Comparison of ENCODE assay signal across 14 cellular contexts in genomic region chr6:37965964-37966676, GRCh38.
A peak's percentile ranks its signal among the peaks of the same experiment; 100 is the strongest.
DNase-seq lines count a peak whose midpoint lies in the region; ATAC-seq, FAIRE-seq and TF ChIP-seq lines count a peak whose summit lies in the region.
"Had no signal": no experiment of that assay in that cellular context is flagged by ENCODE, and none has a peak within 500 bp of the region (broad histone marks: within the 10 kb centered on the region; RNA-seq: fewer than 3 reads in every experiment).

No MANE protein-coding gene starts in this region.

- peaks cover 93% of the 10 kb centered on the region for H4K20me1 ChIP-seq in astrocyte (ENCODE audit: insufficient read depth, low read length)

- 89% methylated on average over 3 of the region's 3 CpGs for WGBS in esophagus muscularis mucosa

- H3K27me3 ChIP-seq in astrocyte (ENCODE audit: insufficient read depth, low read length) (no peaks in the 10 kb centered on the region), esophagus muscularis mucosa (no peaks in the 10 kb centered on the region)
- H3K27me3 ChIP-seq: cardiac muscle cell, hepatocyte, vagina had no signal

- no peak overlapping the region for H3K4me3 ChIP-seq in astrocyte (ENCODE audit: insufficient read depth, low read depth, low read length)
- no peak overlapping the region for H3K4me3 ChIP-seq in esophagus muscularis mucosa
- H3K4me3 ChIP-seq in kidney (ENCODE audit: low read length in 2 of 2) = no peak overlapping the region
- H3K4me3 ChIP-seq: cardiac muscle cell, hepatocyte, vagina had no signal

- H3K9me3 Mint-ChIP-seq in astrocyte (ENCODE audit: unreplicated experiment) = peaks cover 11% of the 10 kb centered on the region

- H3K4me3 Mint-ChIP-seq in astrocyte (ENCODE audit: unreplicated experiment) = peak overlapping the region; percentile 74
- H3K4me3 Mint-ChIP-seq: neural crest cell had no signal

- intact Hi-C loops in esophagus muscularis mucosa (cut with DNase I) = no loop called here
- intact Hi-C loops in kidney (cut with DNase I) = no loop called here

- in situ Hi-C loops in G401 (cut with HindIII; ENCODE audit: low sequenced_read_pairs) = no loop called here

- H3K79me2 ChIP-seq in astrocyte (ENCODE audit: insufficient read depth, low read length) = peaks cover 73% of the 10 kb centered on the region

- TF ChIP-seq CTCF in astrocyte (IDR thresholded peaks at IDR 0.05; ENCODE audit: insufficient read depth, low read depth, low read length) = no peak
- TF ChIP-seq CTCF in esophagus muscularis mucosa (IDR thresholded peaks at IDR 0.05) = no peak
- no peak for TF ChIP-seq CTCF in kidney (IDR thresholded peaks at IDR 0.05; ENCODE audit: borderline replicate concordance, extremely low read depth, insufficient read depth)

- TF ChIP-seq POLR2A in esophagus muscularis mucosa (IDR thresholded peaks at IDR 0.05; ENCODE audit: low read depth) = no peak

- peaks cover 37% of the 10 kb centered on the region for H3K36me3 Mint-ChIP-seq in astrocyte (ENCODE audit: low read depth, unreplicated experiment)

- peaks cover 33% of the 10 kb centered on the region for H3K4me1 Mint-ChIP-seq in astrocyte (ENCODE audit: low read depth, unreplicated experiment)

- H3K36me3 ChIP-seq in astrocyte (ENCODE audit: insufficient read depth, low read length) = no peaks in the 10 kb centered on the region
- no peaks in the 10 kb centered on the region for H3K36me3 ChIP-seq in esophagus muscularis mucosa
- no peaks in the 10 kb centered on the region for H3K36me3 ChIP-seq in kidney (ENCODE audit: control insufficient read depth in 1 of 2, insufficient read depth in 2 of 2, low read length in 2 of 2)
- H3K36me3 ChIP-seq: cardiac muscle cell, vagina had no signal

- peaks cover 5% of the 10 kb centered on the region for H3K4me1 ChIP-seq in astrocyte (ENCODE audit: insufficient read depth, low read length)
- H3K4me1 ChIP-seq in esophagus muscularis mucosa = peaks cover 0 to 36% (median 18%) of the 10 kb centered on the region in 4 donors
- H3K4me1 ChIP-seq in kidney (ENCODE audit: control insufficient read depth in 1 of 2, insufficient read depth in 1 of 2, low read depth in 1 of 2, low read length in 2 of 2) = no peaks in the 10 kb centered on the region

- FAIRE-seq in astrocyte (lab: Jason Lieb, UNC) = peak; percentile 91
- no peak for FAIRE-seq in kidney (lab: Jason Lieb, UNC)

- H3K27ac ChIP-seq in astrocyte (ENCODE audit: low read depth, low read length) (peak overlapping the region; percentile 30), esophagus muscularis mucosa (replicated peaks in 1 of 4) (no peak overlapping the region), kidney (ENCODE audit: low read depth in 2 of 2, low read length in 2 of 2) (no peak overlapping the region)
- H3K27ac ChIP-seq: cardiac muscle cell, hepatocyte, vagina had no signal

- peak overlapping the region; percentile 41 for H3K27ac Mint-ChIP-seq in astrocyte (ENCODE audit: unreplicated experiment)

- no peak for DNase-seq in activated CD4-positive, CD25-positive, alpha-beta regulatory T cell treated with anti-CD3 and anti-CD28 coated beads, Interleukin-2, amount 50 U/mL, for 72 hours
- DNase-seq in astrocyte (ENCODE audit: low read depth) (peak; percentile 93), renal cortical epithelial cell (ENCODE audit: low read depth) (peak; percentile 95), esophagus muscularis mucosa (ENCODE audit: extremely low spot score) (no peak), G401 (ENCODE audit: low spot score) (no peak), kidney (no peak)
- DNase-seq: Kasumi-1; stimulated activated CD4-positive, alpha-beta T cell treated with anti-CD3 and anti-CD28 coated beads, Interleukin-2, amount 100 ng/mL, for 48 hours had no signal

- peak overlapping the region; percentile 43 for H3K4me2 ChIP-seq in astrocyte (ENCODE audit: low read length)
- H3K4me2 ChIP-seq: hepatocyte had no signal

- H2AFZ ChIP-seq in astrocyte (ENCODE audit: low read depth, low read length) = no peak overlapping the region
- H2AFZ ChIP-seq: hepatocyte had no signal

- peak; percentile 48 to 75 for ATAC-seq in activated CD4-positive, CD25-positive, alpha-beta regulatory T cell treated with anti-CD3 and anti-CD28 coated beads, Interleukin-2, amount 50 U/mL, for 24 hours
- peak; percentile 71 for ATAC-seq in HG02840 (IDR thresholded peaks at IDR 0.05; ENCODE audit: low FRiP score, unreplicated experiment)

- no peak overlapping the region for H3K9ac ChIP-seq in astrocyte (ENCODE audit: low read length)
- H3K9ac ChIP-seq in kidney (ENCODE audit: low read length in 2 of 2) = no peak overlapping the region

- H3K27me3 Mint-ChIP-seq in astrocyte (ENCODE audit: low read depth, unreplicated experiment) = no peaks in the 10 kb centered on the region

- TF ChIP-seq EP300 in esophagus muscularis mucosa (IDR thresholded peaks at IDR 0.05) = no peak

- H3K9me3 ChIP-seq in astrocyte (ENCODE audit: insufficient read depth, low read depth, low read length) = no peaks in the 10 kb centered on the region
- H3K9me3 ChIP-seq in esophagus muscularis mucosa = no peaks in the 10 kb centered on the region
- H3K9me3 ChIP-seq in kidney (ENCODE audit: control insufficient read depth in 1 of 2, low read length in 2 of 2) = no peaks in the 10 kb centered on the region
- H3K9me3 ChIP-seq: vagina had no signal

Comparison
In these comparisons a context has a peak if more than half of its experiments do, and no peak if none do; other contexts are left out.
1. DNase-seq: peak in astrocyte (single experiment) and renal cortical epithelial cell (single experiment); none in activated CD4-positive, CD25-positive, alpha-beta regulatory T cell treated with anti-CD3 and anti-CD28 coated beads, Interleukin-2, amount 50 U/mL, for 72 hours (single experiment), esophagus muscularis mucosa (single experiment), G401 (single experiment) and kidney (single experiment).